ENCODE assay signal across 8 cellular contexts in the genomic region with DNA sequence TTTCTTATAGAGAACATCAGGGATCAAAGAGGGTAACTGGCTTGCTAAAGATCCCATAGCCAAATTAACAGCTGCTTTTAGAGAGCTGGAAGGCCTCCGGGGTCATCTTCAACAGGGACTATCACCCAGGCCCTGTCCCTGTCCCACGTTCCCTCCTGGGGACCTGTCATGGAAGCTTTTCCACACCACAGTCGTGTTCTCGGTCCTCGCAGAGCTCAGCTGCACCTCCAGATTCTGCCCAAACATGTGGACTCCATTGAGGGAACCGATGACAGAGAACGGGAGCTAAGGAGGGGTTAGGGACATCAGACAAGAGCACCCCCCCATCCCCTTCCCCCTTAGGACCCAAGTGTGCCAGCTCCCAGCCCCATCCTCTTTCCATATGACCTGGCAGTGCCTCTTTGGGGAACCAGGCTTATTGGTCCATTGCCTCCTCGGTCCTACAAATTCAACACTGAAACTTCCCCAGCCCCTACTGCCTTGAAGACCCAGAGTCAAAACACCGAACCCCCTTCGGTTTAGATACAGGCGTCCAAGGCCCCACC. TPM values are rescaled to one million over a fixed set of nuclear protein-coding genes. Genes with fewer than 3 reads are reported as not detected.
A peak's percentile ranks its signal among the peaks of the same experiment; 100 is the strongest.
DNase-seq lines count a peak whose midpoint lies in the region; ATAC-seq, FAIRE-seq and TF ChIP-seq lines count a peak whose summit lies in the region.

No MANE protein-coding gene starts in this region.

- no peak for TF ChIP-seq CTCF in liver (IDR thresholded peaks at IDR 0.05; ENCODE audit: low read depth, low read length, missing input control)
- no peak for TF ChIP-seq CTCF in HepG2 (CRISPR knock-in tag; IDR thresholded peaks at IDR 0.05)
- TF ChIP-seq CTCF in breast epithelium (IDR thresholded peaks at IDR 0.05): no peak

- peak overlapping the region in 1 of 2 donors; percentile 86 for H3K9ac ChIP-seq in liver (ENCODE audit: low read depth in 1 of 2, low read length in 2 of 2)
- no peak overlapping the region for H3K9ac ChIP-seq in HepG2 (ENCODE audit: insufficient read depth, low read depth, low read length)

- 60% methylated on average over 11 of the region's 11 CpGs for WGBS in liver
- WGBS in HepG2 (ENCODE audit: low lambda C conversion rate): 77% methylated on average over 7 of the region's 11 CpGs
- 43 to 45% methylated on average over 11 of the region's 11 CpGs for WGBS in aorta, 2 donors

- no peaks in the 10 kb centered on the region for H3K79me2 ChIP-seq in HepG2 (ENCODE audit: insufficient read depth, low read length)

- H3K4me1 ChIP-seq in liver (ENCODE audit: control insufficient read depth in 4 of 4, insufficient read depth in 4 of 4, low read length in 3 of 4) (peaks cover 1 to 33% (median 17%) of the 10 kb centered on the region in 4 donors), HepG2 (ENCODE audit: insufficient read depth, low read length) (peaks cover 14% of the 10 kb centered on the region), breast epithelium (peaks cover 7 to 14% of the 10 kb centered on the region in 2 donors), mononuclear cell (ENCODE audit: insufficient read depth, low read length) (peaks cover 34% of the 10 kb centered on the region), aorta (ENCODE audit: control insufficient read depth in 1 of 2, insufficient read depth in 2 of 2, low read length in 2 of 2) (no peaks in the 10 kb centered on the region)

- H3K4me3 ChIP-seq in liver (ENCODE audit: low read depth in 1 of 3, low read length in 3 of 3): peak overlapping the region in 2 of 3 donors; percentile 71 to 95
- no peak overlapping the region for H3K4me3 ChIP-seq in HepG2 (replicated peaks in 1 of 3; ENCODE audit: insufficient read depth in 1 of 3, low read depth in 2 of 3, low read length in 3 of 3)
- H3K4me3 ChIP-seq in breast epithelium: peak overlapping the region; percentile 61 to 88 (median 71)
- peak overlapping the region; percentile 71 for H3K4me3 ChIP-seq in mononuclear cell (ENCODE audit: low read length)
- peak overlapping the region; percentile 47 to 84 for H3K4me3 ChIP-seq in aorta (ENCODE audit: low read length in 2 of 2)

- TF ChIP-seq POLR2A in HepG2 (IDR thresholded peaks at IDR 0.05; ENCODE audit: insufficient read depth in 1 of 2, low read depth in 2 of 2, low read length in 2 of 2): no peak
- no peak for TF ChIP-seq POLR2A in breast epithelium (IDR thresholded peaks at IDR 0.05)

- H3K27ac ChIP-seq in liver (ENCODE audit: low read depth in 1 of 2, low read length in 2 of 2) (peak overlapping the region; percentile 81 to 82), HepG2 (ENCODE audit: extremely low read length, insufficient read depth, low read length) (no peak overlapping the region), breast epithelium (peak overlapping the region; percentile 96 to 97), aorta (ENCODE audit: low read depth in 1 of 2, low read length in 2 of 2) (peak overlapping the region in 1 of 2 donors; percentile 69)

- no peak for FAIRE-seq in HepG2 (lab: Jason Lieb, UNC)

- no TSS peak for BruUV-seq in HepG2 (replicated peaks; lab: Mats Ljungman, UMichigan)

- CTCF ChIA-PET in HepG2 (lab: Yijun Ruan, JAX; ENCODE audit: low intra/inter-chr PET ratio, low total read pairs): no interaction called here

- DNase-seq in HepG2 (ENCODE audit: low spot score) (no peak), breast epithelium (ENCODE audit: low spot score in 2 of 2) (no peak), aorta (no peak), ACHN (no peak)
- no peak for DNase-seq in stimulated activated CD4-positive, alpha-beta T cell treated with anti-CD3 and anti-CD28 coated beads, Interleukin-4, amount 100 ng/mL, for 4 hours
- no peak for DNase-seq in effector CD4-positive, alpha-beta T cell

- in situ Hi-C loops in HepG2 (cut with HindIII; ENCODE audit: extremely low pct_ligation_motif_present, low pct_unique_long_range_greater_than_20kb): no loop called here
- in situ Hi-C loops in ACHN (cut with HindIII; ENCODE audit: low pct_ligation_motif_present, low pct_unique_long_range_greater_than_20kb, low sequenced_read_pairs): no loop called here

- H3K9me3 ChIP-seq in liver (ENCODE audit: control insufficient read depth in 4 of 4, low read length in 3 of 4) (no peaks in the 10 kb centered on the region), HepG2 (ENCODE audit: low read length) (no peaks in the 10 kb centered on the region), breast epithelium (no peaks in the 10 kb centered on the region), mononuclear cell (ENCODE audit: low read depth, low read length) (no peaks in the 10 kb centered on the region), aorta (ENCODE audit: control insufficient read depth, low read length) (no peaks in the 10 kb centered on the region)

- ATAC-seq in HepG2 (no peak), aorta (ENCODE audit: low FRiP score) (no peak)

- intact Hi-C loops in HepG2 (cut with micrococcal nuclease; ENCODE audit: unreplicated experiment) (loop anchor here (10.0 kb wide), 1 partner anchor 48 kb away; a partner anchor contains a TSS), breast epithelium (cut with DNase I; ENCODE audit: low total_unique reads) (no loop called here), aorta (cut with DNase I) (loop anchor here in 1 of 2 donors (5.0 kb wide), 1 partner anchor 55 kb away; a partner anchor contains a TSS)

- H4K20me1 ChIP-seq in HepG2 (ENCODE audit: insufficient read depth, low read length): no peaks in the 10 kb centered on the region

- H3K36me3 ChIP-seq in liver (ENCODE audit: control insufficient read depth in 4 of 4, insufficient read depth in 3 of 4, low read depth in 1 of 4, low read length in 3 of 4) (peaks cover 0 to 3% (median 0%) of the 10 kb centered on the region in 4 donors), HepG2 (replicated peaks in 1 of 2; ENCODE audit: control insufficient read depth in 1 of 2, insufficient read depth in 2 of 2, low read length in 2 of 2) (no peaks in the 10 kb centered on the region), breast epithelium (no peaks in the 10 kb centered on the region), aorta (ENCODE audit: control insufficient read depth in 1 of 2, insufficient read depth in 2 of 2, low read length in 1 of 2) (no peaks in the 10 kb centered on the region)

- H3K27me3 ChIP-seq in liver (ENCODE audit: control insufficient read depth in 4 of 4, insufficient read depth in 4 of 4, low read length in 3 of 4) (no peaks in the 10 kb centered on the region), HepG2 (ENCODE audit: control insufficient read depth in 1 of 2, insufficient read depth in 2 of 2, low read length in 2 of 2) (no peaks in the 10 kb centered on the region), breast epithelium (no peaks in the 10 kb centered on the region), mononuclear cell (ENCODE audit: insufficient read depth, low read length) (no peaks in the 10 kb centered on the region), aorta (ENCODE audit: control insufficient read depth in 1 of 2, insufficient read depth in 2 of 2, low read length in 1 of 2) (no peaks in the 10 kb centered on the region)

- TF ChIP-seq EP300 in HepG2 (IDR thresholded peaks at IDR 0.05; ENCODE audit: low read depth in 2 of 2, low read length in 2 of 2): no peak
- no peak for TF ChIP-seq EP300 in HepG2 (CRISPR knock-in tag; IDR thresholded peaks at IDR 0.05; ENCODE audit: borderline replicate concordance)

- no peak overlapping the region for H2AFZ ChIP-seq in HepG2 (ENCODE audit: low read length)

- TF ChIP-seq RAD21 in liver (IDR thresholded peaks at IDR 0.05) (no peak), HepG2 (CRISPR knock-in tag; IDR thresholded peaks at IDR 0.05) (no peak)

- POLR2A ChIA-PET in HepG2 (lab: Yijun Ruan, JAX): no interaction called here

- no peak overlapping the region for H3K4me2 ChIP-seq in HepG2 (ENCODE audit: low read depth, low read length)

RNA-seq across cellular contexts. Expression of a gene that starts 0.6 kb away (rescaled TPM):
- 10 to 100 TPM in 1 of 2 donors, 1 to 10 TPM in 1; 3.8 to 12.5 TPM for total RNA-seq in liver
- polyA plus RNA-seq in liver: 1 to 10 TPM; 6.4 to 7.6 TPM
- not detected in 2 replicates for total RNA-seq in HepG2 (2016; rRNA removed; fragmentation: Illumina TruSeq; extraction: Trizol)
- total RNA-seq in HepG2 (2016; cell fraction: cytosol; rRNA removed; fragmentation: Illumina TruSeq; extraction: Trizol; ENCODE audit: low read depth): 0.44 TPM in 1 of 2 replicates, not detected in the other
- total RNA-seq in HepG2 (2016; cell fraction: insoluble cytoplasmic fraction; rRNA removed; fragmentation: Illumina TruSeq; extraction: Trizol): not detected in 2 replicates
- total RNA-seq in HepG2 (2016; cell fraction: membrane; rRNA removed; fragmentation: Illumina TruSeq; extraction: Trizol): 0.31 TPM in 1 of 2 replicates, not detected in the other
- total RNA-seq in HepG2 (2016; cell fraction: nucleus; rRNA removed; fragmentation: Illumina TruSeq; extraction: Trizol): not detected in 2 replicates
- 0.07 and 0.08 TPM in 2 replicates for polyA plus RNA-seq in HepG2 (2011; rRNA removed)
- 0.08 and 0.14 TPM in 2 replicates for polyA plus RNA-seq in HepG2 (2011; cell fraction: cytosol; rRNA removed)
- polyA plus RNA-seq in HepG2 (2011; cell fraction: nucleus; rRNA removed): 0.32 and 0.38 TPM in 2 replicates
- 0.21 and 0.63 TPM in 2 replicates for polyA plus RNA-seq in HepG2 (2012)
- 0.26 TPM in 1 of 2 replicates, not detected in the other for polyA plus RNA-seq in HepG2 (2016; cell fraction: cytosol; fragmentation: Illumina TruSeq; extraction: Trizol; ENCODE audit: low read depth)
- polyA plus RNA-seq in HepG2 (2016; cell fraction: insoluble cytoplasmic fraction; fragmentation: Illumina TruSeq; extraction: Trizol; ENCODE audit: low read depth): not detected in 2 replicates
- 0.22 TPM in 1 of 2 replicates, not detected in the other for polyA plus RNA-seq in HepG2 (2016; cell fraction: membrane; fragmentation: Illumina TruSeq; extraction: Trizol; ENCODE audit: low read depth)
- not detected in 2 replicates for polyA plus RNA-seq in HepG2 (2016; cell fraction: nucleus; fragmentation: Illumina TruSeq; extraction: Trizol; ENCODE audit: insufficient read depth, low read depth)
- not detected in 2 replicates for polyA minus RNA-seq in HepG2 (2011; rRNA and poly(A)+ RNA removed; ENCODE audit: low replicate concordance)
- not detected in 2 replicates for polyA minus RNA-seq in HepG2 (2011; cell fraction: cytosol; rRNA and poly(A)+ RNA removed)
- polyA minus RNA-seq in HepG2 (2011; cell fraction: nucleus; rRNA and poly(A)+ RNA removed): not detected in 2 replicates
- total RNA-seq in breast epithelium: 10 to 100 TPM; 13.0 to 27.4 (median 18.7) TPM
- 4.6 TPM for total RNA-seq in mononuclear cell
- total RNA-seq in aorta: 10 to 100 TPM in 1 of 2 donors, 1 to 10 TPM in 1; 9.3 to 18.1 TPM
- polyA plus RNA-seq in aorta: 10 to 100 TPM; 11.5 to 27.8 TPM

RNA-seq across cellular contexts. Expression of a gene that starts 5.6 kb away (rescaled TPM):
- 10 to 100 TPM in 1 of 2 donors, 1 to 10 TPM in 1; 7.6 to 24.1 TPM for total RNA-seq in liver
- 10 to 100 TPM in 1 of 2 donors, 1 to 10 TPM in 1; 4.7 to 11.5 TPM for polyA plus RNA-seq in liver
- total RNA-seq in HepG2 (2016; rRNA removed; fragmentation: Illumina TruSeq; extraction: Trizol): 11.1 and 11.3 TPM in 2 replicates
- total RNA-seq in HepG2 (2016; cell fraction: cytosol; rRNA removed; fragmentation: Illumina TruSeq; extraction: Trizol; ENCODE audit: low read depth): 3.0 and 3.1 TPM in 2 replicates
- total RNA-seq in HepG2 (2016; cell fraction: insoluble cytoplasmic fraction; rRNA removed; fragmentation: Illumina TruSeq; extraction: Trizol): 10.4 and 11.0 TPM in 2 replicates
- 6.7 and 8.6 TPM in 2 replicates for total RNA-seq in HepG2 (2016; cell fraction: membrane; rRNA removed; fragmentation: Illumina TruSeq; extraction: Trizol)
- 18.0 and 18.4 TPM in 2 replicates for total RNA-seq in HepG2 (2016; cell fraction: nucleus; rRNA removed; fragmentation: Illumina TruSeq; extraction: Trizol)
- 13.3 and 15.1 TPM in 2 replicates for polyA plus RNA-seq in HepG2 (2011; rRNA removed)
- 5.3 and 5.7 TPM in 2 replicates for polyA plus RNA-seq in HepG2 (2011; cell fraction: cytosol; rRNA removed)
- polyA plus RNA-seq in HepG2 (2011; cell fraction: nucleus; rRNA removed): 48.1 and 61.9 TPM in 2 replicates
- 17.3 and 20.9 TPM in 2 replicates for polyA plus RNA-seq in HepG2 (2012)
- polyA plus RNA-seq in HepG2 (2016; cell fraction: cytosol; fragmentation: Illumina TruSeq; extraction: Trizol; ENCODE audit: low read depth): 5.1 and 5.2 TPM in 2 replicates
- polyA plus RNA-seq in HepG2 (2016; cell fraction: insoluble cytoplasmic fraction; fragmentation: Illumina TruSeq; extraction: Trizol; ENCODE audit: low read depth): 16.3 and 22.3 TPM in 2 replicates
- 7.9 and 9.9 TPM in 2 replicates for polyA plus RNA-seq in HepG2 (2016; cell fraction: membrane; fragmentation: Illumina TruSeq; extraction: Trizol; ENCODE audit: low read depth)
- polyA plus RNA-seq in HepG2 (2016; cell fraction: nucleus; fragmentation: Illumina TruSeq; extraction: Trizol; ENCODE audit: insufficient read depth, low read depth): 46.3 and 50.3 TPM in 2 replicates
- polyA minus RNA-seq in HepG2 (2011; rRNA and poly(A)+ RNA removed; ENCODE audit: low replicate concordance): 31.2 and 56.4 TPM in 2 replicates
- 9.1 and 11.4 TPM in 2 replicates for polyA minus RNA-seq in HepG2 (2011; cell fraction: cytosol; rRNA and poly(A)+ RNA removed)
- polyA minus RNA-seq in HepG2 (2011; cell fraction: nucleus; rRNA and poly(A)+ RNA removed): 21.9 and 22.9 TPM in 2 replicates
- 10 to 100 TPM; 16.3 to 27.5 (median 20.6) TPM for total RNA-seq in breast epithelium
- 15.1 TPM for total RNA-seq in mononuclear cell
- 10 to 100 TPM; 27.2 to 40.3 TPM for total RNA-seq in aorta
- polyA plus RNA-seq in aorta: 10 to 100 TPM; 18.3 to 52.8 TPM

RNA-seq across cellular contexts. Expression of a gene that starts 38.4 kb away (rescaled TPM):
- 10 to 100 TPM; 38.0 to 40.7 TPM for total RNA-seq in liver
- 10 to 100 TPM; 41.9 to 52.3 TPM for polyA plus RNA-seq in liver
- 59.4 and 68.5 TPM in 2 replicates for total RNA-seq in HepG2 (2016; rRNA removed; fragmentation: Illumina TruSeq; extraction: Trizol)
- 30.7 and 36.0 TPM in 2 replicates for total RNA-seq in HepG2 (2016; cell fraction: cytosol; rRNA removed; fragmentation: Illumina TruSeq; extraction: Trizol; ENCODE audit: low read depth)
- total RNA-seq in HepG2 (2016; cell fraction: insoluble cytoplasmic fraction; rRNA removed; fragmentation: Illumina TruSeq; extraction: Trizol): 67.3 and 74.4 TPM in 2 replicates
- 45.7 and 54.4 TPM in 2 replicates for total RNA-seq in HepG2 (2016; cell fraction: membrane; rRNA removed; fragmentation: Illumina TruSeq; extraction: Trizol)
- total RNA-seq in HepG2 (2016; cell fraction: nucleus; rRNA removed; fragmentation: Illumina TruSeq; extraction: Trizol): 68.2 and 84.3 TPM in 2 replicates
- 63.5 and 77.7 TPM in 2 replicates for polyA plus RNA-seq in HepG2 (2011; rRNA removed)
- 27.3 and 44.2 TPM in 2 replicates for polyA plus RNA-seq in HepG2 (2011; cell fraction: cytosol; rRNA removed)
- 387 and 441 TPM in 2 replicates for polyA plus RNA-seq in HepG2 (2011; cell fraction: nucleus; rRNA removed)
- 72.7 and 99.0 TPM in 2 replicates for polyA plus RNA-seq in HepG2 (2012)
- polyA plus RNA-seq in HepG2 (2016; cell fraction: cytosol; fragmentation: Illumina TruSeq; extraction: Trizol; ENCODE audit: low read depth): 24.0 and 27.8 TPM in 2 replicates
- polyA plus RNA-seq in HepG2 (2016; cell fraction: insoluble cytoplasmic fraction; fragmentation: Illumina TruSeq; extraction: Trizol; ENCODE audit: low read depth): 78.0 and 94.4 TPM in 2 replicates
- 34.7 and 37.3 TPM in 2 replicates for polyA plus RNA-seq in HepG2 (2016; cell fraction: membrane; fragmentation: Illumina TruSeq; extraction: Trizol; ENCODE audit: low read depth)
- 178 and 181 TPM in 2 replicates for polyA plus RNA-seq in HepG2 (2016; cell fraction: nucleus; fragmentation: Illumina TruSeq; extraction: Trizol; ENCODE audit: insufficient read depth, low read depth)
- 73.5 and 109 TPM in 2 replicates for polyA minus RNA-seq in HepG2 (2011; rRNA and poly(A)+ RNA removed; ENCODE audit: low replicate concordance)
- 42.8 and 45.1 TPM in 2 replicates for polyA minus RNA-seq in HepG2 (2011; cell fraction: cytosol; rRNA and poly(A)+ RNA removed)
- 69.0 and 75.8 TPM in 2 replicates for polyA minus RNA-seq in HepG2 (2011; cell fraction: nucleus; rRNA and poly(A)+ RNA removed)
- total RNA-seq in breast epithelium: 10 to 100 TPM; 45.1 to 95.0 (median 90.3) TPM
- total RNA-seq in mononuclear cell: 26.1 TPM
- total RNA-seq in aorta: 100 to 1,000 TPM; 103 to 133 TPM
- polyA plus RNA-seq in aorta: 100 to 1,000 TPM in 1 of 2 donors, 10 to 100 TPM in 1; 50.0 to 142 TPM

RNA-seq across cellular contexts. Expression of a gene that starts 45.7 kb away (rescaled TPM):
- 100 to 1,000 TPM in 1 of 2 donors, 10 to 100 TPM in 1; 58.0 to 123 TPM for total RNA-seq in liver
- polyA plus RNA-seq in liver: 10 to 100 TPM; 20.1 to 57.0 TPM
- 21.8 and 22.7 TPM in 2 replicates for total RNA-seq in HepG2 (2016; rRNA removed; fragmentation: Illumina TruSeq; extraction: Trizol)
- 9.5 and 10.1 TPM in 2 replicates for total RNA-seq in HepG2 (2016; cell fraction: cytosol; rRNA removed; fragmentation: Illumina TruSeq; extraction: Trizol; ENCODE audit: low read depth)
- total RNA-seq in HepG2 (2016; cell fraction: insoluble cytoplasmic fraction; rRNA removed; fragmentation: Illumina TruSeq; extraction: Trizol): 19.1 and 23.8 TPM in 2 replicates
- 19.2 and 20.5 TPM in 2 replicates for total RNA-seq in HepG2 (2016; cell fraction: membrane; rRNA removed; fragmentation: Illumina TruSeq; extraction: Trizol)
- total RNA-seq in HepG2 (2016; cell fraction: nucleus; rRNA removed; fragmentation: Illumina TruSeq; extraction: Trizol): 16.2 and 20.1 TPM in 2 replicates
- polyA plus RNA-seq in HepG2 (2011; rRNA removed): 39.7 and 49.9 TPM in 2 replicates
- 30.4 and 48.4 TPM in 2 replicates for polyA plus RNA-seq in HepG2 (2011; cell fraction: cytosol; rRNA removed)
- 84.4 and 99.0 TPM in 2 replicates for polyA plus RNA-seq in HepG2 (2011; cell fraction: nucleus; rRNA removed)
- 35.2 and 42.3 TPM in 2 replicates for polyA plus RNA-seq in HepG2 (2012)
- polyA plus RNA-seq in HepG2 (2016; cell fraction: cytosol; fragmentation: Illumina TruSeq; extraction: Trizol; ENCODE audit: low read depth): 6.6 and 7.7 TPM in 2 replicates
- 24.6 and 33.0 TPM in 2 replicates for polyA plus RNA-seq in HepG2 (2016; cell fraction: insoluble cytoplasmic fraction; fragmentation: Illumina TruSeq; extraction: Trizol; ENCODE audit: low read depth)
- polyA plus RNA-seq in HepG2 (2016; cell fraction: membrane; fragmentation: Illumina TruSeq; extraction: Trizol; ENCODE audit: low read depth): 13.4 and 16.8 TPM in 2 replicates
- 38.5 and 39.3 TPM in 2 replicates for polyA plus RNA-seq in HepG2 (2016; cell fraction: nucleus; fragmentation: Illumina TruSeq; extraction: Trizol; ENCODE audit: insufficient read depth, low read depth)
- polyA minus RNA-seq in HepG2 (2011; rRNA and poly(A)+ RNA removed; ENCODE audit: low replicate concordance): 97.4 and 189 TPM in 2 replicates
- 53.7 and 56.5 TPM in 2 replicates for polyA minus RNA-seq in HepG2 (2011; cell fraction: cytosol; rRNA and poly(A)+ RNA removed)
- 24.7 and 29.2 TPM in 2 replicates for polyA minus RNA-seq in HepG2 (2011; cell fraction: nucleus; rRNA and poly(A)+ RNA removed)
- 10 to 100 TPM; 42.1 to 71.0 (median 59.3) TPM for total RNA-seq in breast epithelium
- 30.2 TPM for total RNA-seq in mononuclear cell
- total RNA-seq in aorta: 10 to 100 TPM; 71.3 to 77.5 TPM
- 10 to 100 TPM; 19.9 to 63.1 TPM for polyA plus RNA-seq in aorta

RNA-seq across cellular contexts. Expression of a gene that starts 49.4 kb away (rescaled TPM):
- under 1 TPM; 0.08 to 0.61 TPM for total RNA-seq in liver
- polyA plus RNA-seq in liver: under 1 TPM in 1 of 2 donors, not detected in 1; 0.07 TPM
- total RNA-seq in HepG2 (2016; rRNA removed; fragmentation: Illumina TruSeq; extraction: Trizol): not detected in 2 replicates
- not detected in 2 replicates for total RNA-seq in HepG2 (2016; cell fraction: cytosol; rRNA removed; fragmentation: Illumina TruSeq; extraction: Trizol; ENCODE audit: low read depth)
- total RNA-seq in HepG2 (2016; cell fraction: insoluble cytoplasmic fraction; rRNA removed; fragmentation: Illumina TruSeq; extraction: Trizol): not detected in 2 replicates
- not detected in 2 replicates for total RNA-seq in HepG2 (2016; cell fraction: membrane; rRNA removed; fragmentation: Illumina TruSeq; extraction: Trizol)
- not detected in 2 replicates for total RNA-seq in HepG2 (2016; cell fraction: nucleus; rRNA removed; fragmentation: Illumina TruSeq; extraction: Trizol)
- polyA plus RNA-seq in HepG2 (2011; rRNA removed): 0.03 and 0.21 TPM in 2 replicates
- polyA plus RNA-seq in HepG2 (2011; cell fraction: cytosol; rRNA removed): 0.04 and 0.09 TPM in 2 replicates
- 0.40 and 0.47 TPM in 2 replicates for polyA plus RNA-seq in HepG2 (2011; cell fraction: nucleus; rRNA removed)
- polyA plus RNA-seq in HepG2 (2012): 0.16 TPM in 1 of 2 replicates, not detected in the other
- not detected in 2 replicates for polyA plus RNA-seq in HepG2 (2016; cell fraction: cytosol; fragmentation: Illumina TruSeq; extraction: Trizol; ENCODE audit: low read depth)
- polyA plus RNA-seq in HepG2 (2016; cell fraction: insoluble cytoplasmic fraction; fragmentation: Illumina TruSeq; extraction: Trizol; ENCODE audit: low read depth): not detected in 2 replicates
- not detected in 2 replicates for polyA plus RNA-seq in HepG2 (2016; cell fraction: membrane; fragmentation: Illumina TruSeq; extraction: Trizol; ENCODE audit: low read depth)
- not detected in 2 replicates for polyA plus RNA-seq in HepG2 (2016; cell fraction: nucleus; fragmentation: Illumina TruSeq; extraction: Trizol; ENCODE audit: insufficient read depth, low read depth)
- polyA minus RNA-seq in HepG2 (2011; rRNA and poly(A)+ RNA removed; ENCODE audit: low replicate concordance): 0.12 TPM in 1 of 2 replicates, not detected in the other
- not detected in 2 replicates for polyA minus RNA-seq in HepG2 (2011; cell fraction: cytosol; rRNA and poly(A)+ RNA removed)
- not detected in 2 replicates for polyA minus RNA-seq in HepG2 (2011; cell fraction: nucleus; rRNA and poly(A)+ RNA removed)
- total RNA-seq in breast epithelium: under 1 TPM in 2 of 3 donors, not detected in 1; 0.33 to 0.96 TPM
- 0.31 TPM for total RNA-seq in mononuclear cell
- 1 to 10 TPM in 1 of 2 donors, under 1 TPM in 1; 0.42 to 2.6 TPM for total RNA-seq in aorta
- under 1 TPM in 1 of 2 donors, not detected in 1; 0.38 TPM for polyA plus RNA-seq in aorta

Comparison
In these comparisons a context has a peak if more than half of its experiments do, and no peak if none do; other contexts are left out.
1. H3K4me3 ChIP-seq: peak in liver (2 of 3), breast epithelium (3 of 3), mononuclear cell (single experiment) and aorta (2 of 2); none in HepG2 (0 of 3).